In genomic region chr1:23772049-23772853, GRCh38 we compare ENCODE assay signal across 8 cellular contexts. TPM values are rescaled to one million over a fixed set of nuclear protein-coding genes. Genes with fewer than 3 reads are reported as not detected.
A peak's percentile ranks its signal among the peaks of the same experiment; 100 is the strongest.
DNase-seq lines count a peak whose midpoint lies in the region; ATAC-seq and TF ChIP-seq lines count a peak whose summit lies in the region.

No MANE protein-coding gene starts in this region.

- no peaks in the 10 kb centered on the region for H3K27me3 ChIP-seq in endocrine pancreas (ENCODE audit: control insufficient read depth, insufficient read depth, low read length)

- H3K4me3 ChIP-seq in endocrine pancreas (ENCODE audit: control insufficient read depth, insufficient read depth, low read length) (no peak overlapping the region), mucosa of descending colon (no peak overlapping the region)

- ATAC-seq in mucosa of descending colon = peak; percentile 98

- H3K9ac ChIP-seq in endocrine pancreas (ENCODE audit: control insufficient read depth, insufficient read depth, low read length) = peak overlapping the region; percentile 22

- intact Hi-C loops in mucosa of descending colon (cut with DNase I, micrococcal nuclease) = loop anchor here (5.0 to 10.0 kb wide), 2 partner anchors 143 to 145 kb away; partner anchors contain the start of gene CNR2 (in 1 of the 2)

- H3K36me3 ChIP-seq in endocrine pancreas (ENCODE audit: control insufficient read depth, insufficient read depth, low read length) (no peaks in the 10 kb centered on the region), mucosa of descending colon (ENCODE audit: low read depth) (no peaks in the 10 kb centered on the region)

- H3K4me1 ChIP-seq in endocrine pancreas (ENCODE audit: control insufficient read depth, insufficient read depth, low read length) = peaks cover 5% of the 10 kb centered on the region
- H3K4me1 ChIP-seq in mucosa of descending colon (ENCODE audit: low read depth) = peaks cover 6% of the 10 kb centered on the region

- H3K9me3 ChIP-seq in endocrine pancreas (ENCODE audit: control insufficient read depth, low read length) (no peaks in the 10 kb centered on the region), mucosa of descending colon (no peaks in the 10 kb centered on the region)

- DNase-seq in EH (ENCODE audit: low read depth) = peak; percentile 81
- peak; percentile 68 for DNase-seq in HT1080 (ENCODE audit: low read depth)
- DNase-seq in NOMO-1 treated with DMSO at 0.1 percent for 48 hours (lab: John Stamatoyannopoulos, UW; ENCODE audit: unreplicated experiment) = peak; percentile 59
- DNase-seq in activated CD8-positive, alpha-beta memory T cell treated with anti-CD3 and anti-CD28 coated beads for 24 hours = peak; percentile 95
- peak; percentile 86 to 96 (median 92) for DNase-seq in mucosa of descending colon
- peak; percentile 66 to 80 for DNase-seq in stimulated activated CD8-positive, alpha-beta memory T cell treated with anti-CD3 and anti-CD28 coated beads, Interleukin-4, amount 100 ng/mL, for 4 hours (ENCODE audit: low read depth in 2 of 2, low spot score in 1 of 2)
- DNase-seq in epidermal melanocyte (ENCODE audit: insufficient read length, low spot score) = no peak

- TF ChIP-seq CTCF in mucosa of descending colon (IDR thresholded peaks at IDR 0.05) = peak; percentile 90

RNA-seq across cellular contexts. Expression of gene PITHD1, which starts 6.0 kb away (rescaled TPM):
- total RNA-seq in HT1080 (2014; rRNA removed; shearing (Covaris generic)) = 124 and 129 TPM in 2 replicates
- polyA plus RNA-seq in HT1080 (2015; cell fraction: cytosol; rRNA removed) = 62.4 and 64.2 TPM in 2 replicates
- polyA plus RNA-seq in HT1080 (2015; cell fraction: nucleus; rRNA removed) = 39.7 and 42.5 TPM in 2 replicates
- 10 to 100 TPM; 38.9 to 53.2 (median 39.6) TPM for total RNA-seq in mucosa of descending colon

RNA-seq across cellular contexts. Expression of gene LYPLA2, which starts 18.7 kb away (rescaled TPM):
- total RNA-seq in HT1080 (2014; rRNA removed; shearing (Covaris generic)) = 165 and 186 TPM in 2 replicates
- polyA plus RNA-seq in HT1080 (2015; cell fraction: cytosol; rRNA removed) = 137 and 158 TPM in 2 replicates
- polyA plus RNA-seq in HT1080 (2015; cell fraction: nucleus; rRNA removed) = 155 TPM in 2 replicates
- 10 to 100 TPM; 49.9 to 89.0 (median 88.0) TPM for total RNA-seq in mucosa of descending colon

RNA-seq across cellular contexts. Expression of gene GALE, which starts 28.3 kb away (rescaled TPM):
- 144 and 146 TPM in 2 replicates for total RNA-seq in HT1080 (2014; rRNA removed; shearing (Covaris generic))
- polyA plus RNA-seq in HT1080 (2015; cell fraction: cytosol; rRNA removed) = 169 and 186 TPM in 2 replicates
- polyA plus RNA-seq in HT1080 (2015; cell fraction: nucleus; rRNA removed) = 252 and 280 TPM in 2 replicates
- 100 to 1,000 TPM in 2 of 3 donors, 10 to 100 TPM in 1; 55.7 to 156 (median 127) TPM for total RNA-seq in mucosa of descending colon

RNA-seq across cellular contexts. Expression of gene ELOA, which starts 29.0 kb away (rescaled TPM):
- total RNA-seq in HT1080 (2014; rRNA removed; shearing (Covaris generic)) = 86.5 and 105 TPM in 2 replicates
- 66.9 and 73.6 TPM in 2 replicates for polyA plus RNA-seq in HT1080 (2015; cell fraction: cytosol; rRNA removed)
- 67.5 and 69.5 TPM in 2 replicates for polyA plus RNA-seq in HT1080 (2015; cell fraction: nucleus; rRNA removed)
- total RNA-seq in mucosa of descending colon = 10 to 100 TPM; 32.9 to 35.5 (median 35.1) TPM

RNA-seq across cellular contexts. Expression of gene HMGCL, which starts 53.0 kb away (rescaled TPM):
- 9.0 and 9.9 TPM in 2 replicates for total RNA-seq in HT1080 (2014; rRNA removed; shearing (Covaris generic))
- polyA plus RNA-seq in HT1080 (2015; cell fraction: cytosol; rRNA removed) = 20.3 and 24.0 TPM in 2 replicates
- 27.7 and 28.4 TPM in 2 replicates for polyA plus RNA-seq in HT1080 (2015; cell fraction: nucleus; rRNA removed)
- total RNA-seq in mucosa of descending colon = 10 to 100 TPM; 45.2 to 83.4 (median 62.6) TPM
